Comparison of ENCODE assay signal across 9 cellular contexts in the genomic region with DNA sequence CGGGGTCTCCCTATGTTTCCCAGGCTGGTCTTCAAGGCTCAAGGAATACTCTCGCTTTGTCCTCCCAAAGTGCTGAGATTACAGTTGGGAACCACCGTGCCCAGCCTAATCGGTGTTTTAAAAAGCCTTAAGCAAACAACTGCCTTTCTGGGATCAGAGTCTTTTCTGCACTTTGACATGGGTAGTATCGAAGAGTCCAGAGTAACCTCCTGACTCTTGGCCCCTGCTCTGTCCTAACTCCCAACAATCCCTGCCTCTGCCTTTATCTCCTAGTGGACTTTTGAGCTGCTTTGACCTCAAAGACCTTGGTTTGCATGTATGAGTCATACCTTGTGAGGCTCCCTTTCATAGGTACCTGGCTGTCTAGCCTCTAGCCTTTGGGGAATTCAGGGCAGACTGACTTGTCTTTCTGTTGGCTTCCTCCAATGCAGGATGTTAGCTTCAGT. TPM values are rescaled to one million over a fixed set of nuclear protein-coding genes. Genes with fewer than 3 reads are reported as not detected.
DNase-seq lines count a peak whose midpoint lies in the region; ATAC-seq and TF ChIP-seq lines count a peak whose summit lies in the region.
"Had no signal": no experiment of that assay in that cellular context is flagged by ENCODE, and none has a peak within 500 bp of the region (broad histone marks: within the 10 kb centered on the region; RNA-seq: fewer than 3 reads in every experiment).

No MANE protein-coding gene starts in this region.

- CTCF ChIA-PET in MCF 10A (lab: Yijun Ruan, JAX) = interaction anchor here (0.6 to 1.8 kb wide), 5 partner anchors 13 to 122 kb away, joined by 3 to 9 read pairs (median 5); partner anchors contain the start of gene HACD2

- peak; percentile 63 for ATAC-seq in HG03139 (IDR thresholded peaks at IDR 0.05; ENCODE audit: unreplicated experiment)

- intact Hi-C loops in MCF 10A (cut with micrococcal nuclease) = loop anchor here (1.0 kb wide), 1 partner anchor 21 kb away; the partner anchor contains the start of gene HACD2

- peaks cover 31% of the 10 kb centered on the region for H3K4me1 Mint-ChIP-seq in MCF 10A (ENCODE audit: insufficient read depth, unreplicated experiment)
- H3K4me1 Mint-ChIP-seq in type B pancreatic cell (ENCODE audit: unreplicated experiment) = peaks cover 4% of the 10 kb centered on the region

- H3K27ac Mint-ChIP-seq in MCF 10A (ENCODE audit: low read depth, unreplicated experiment) (peak overlapping the region; percentile 96), type B pancreatic cell (peak overlapping the region; percentile 73)

- no peaks in the 10 kb centered on the region for H3K9me3 ChIP-seq in WERI-Rb-1 (ENCODE audit: severe bottlenecking)

- POLR2A ChIA-PET in MCF 10A (lab: Yijun Ruan, JAX) = interaction anchor here (0.6 to 9.3 kb wide), 8 partner anchors 8 to 539 kb away, joined by 3 to 381 read pairs (median 4); partner anchors contain the start of gene HACD2

- TF ChIP-seq CTCF in MCF 10A (IDR thresholded peaks at IDR 0.05; ENCODE audit: unreplicated experiment) (no peak), type B pancreatic cell (conservative IDR thresholded peaks at IDR 0.05) (no peak), WERI-Rb-1 (IDR thresholded peaks at IDR 0.05; ENCODE audit: low read depth, low read length) (no peak)

- DNase-seq in NCI-H146 (lab: John Stamatoyannopoulos, UW) (peak; percentile 28), NCI-H146 treated with DMSO at 0.1 percent for 48 hours (lab: John Stamatoyannopoulos, UW; ENCODE audit: unreplicated experiment) (no peak), MCF 10A (ENCODE audit: unreplicated experiment) (peak; percentile 82), type B pancreatic cell (ENCODE audit: extremely low spot score, unreplicated experiment) (no peak), WERI-Rb-1 (no peak), NCI-H345 treated with DMSO at 0.1 percent for 48 hours (lab: John Stamatoyannopoulos, UW; ENCODE audit: unreplicated experiment) (no peak), NCI-H524 (lab: John Stamatoyannopoulos, UW) (no peak)
- DNase-seq: activated effector memory CD4-positive, alpha-beta T cell treated with Interleukin-2 at 50 U/mL for 16 hours had no signal

- no peak overlapping the region for H3K27ac ChIP-seq in WERI-Rb-1

- H3K27me3 Mint-ChIP-seq in MCF 10A (ENCODE audit: insufficient read depth, unreplicated experiment) (no peaks in the 10 kb centered on the region), type B pancreatic cell (no peaks in the 10 kb centered on the region)

- no TSS peak for BruUV-seq in MCF 10A (replicated peaks; lab: Mats Ljungman, UMichigan)

- H3K36me3 ChIP-seq in WERI-Rb-1 = no peaks in the 10 kb centered on the region; the same call in 1 of the 2 replicates

- no peak overlapping the region for H3K4me3 ChIP-seq in WERI-Rb-1 (ENCODE audit: low read depth, low read length)

- no peaks in the 10 kb centered on the region for H3K9me3 Mint-ChIP-seq in MCF 10A (ENCODE audit: unreplicated experiment)
- H3K9me3 Mint-ChIP-seq in type B pancreatic cell = no peaks in the 10 kb centered on the region

- H3K36me3 Mint-ChIP-seq in MCF 10A (ENCODE audit: insufficient read depth, unreplicated experiment) (no peaks in the 10 kb centered on the region), type B pancreatic cell (peaks cover under 1% of the 10 kb centered on the region)

- no peaks in the 10 kb centered on the region for H3K27me3 ChIP-seq in WERI-Rb-1 (ENCODE audit: insufficient read depth, low read depth, severe bottlenecking)

- H3K4me3 Mint-ChIP-seq in MCF 10A (ENCODE audit: unreplicated experiment) = peak overlapping the region; percentile 47
- peak overlapping the region; percentile 34 for H3K4me3 Mint-ChIP-seq in type B pancreatic cell

RNA-seq across cellular contexts. Expression of gene HACD2, which starts 21.0 kb away (rescaled TPM):
- total RNA-seq in MCF 10A (2022) (76.5 and 97.7 TPM in 2 replicates), type B pancreatic cell (ENCODE audit: low replicate concordance) (30.4 and 31.9 TPM in 2 replicates)

Comparison
In these comparisons a context has a peak if more than half of its experiments do, and no peak if none do; other contexts are left out.
1. DNase-seq: peak in NCI-H146 (single experiment) and MCF 10A (single experiment); none in NCI-H146 treated with DMSO at 0.1 percent for 48 hours (single experiment), type B pancreatic cell (single experiment), WERI-Rb-1 (single experiment), NCI-H345 treated with DMSO at 0.1 percent for 48 hours (single experiment) and NCI-H524 (0 of 2).